ENCODE assay signal across 9 cellular contexts in the genomic region with DNA sequence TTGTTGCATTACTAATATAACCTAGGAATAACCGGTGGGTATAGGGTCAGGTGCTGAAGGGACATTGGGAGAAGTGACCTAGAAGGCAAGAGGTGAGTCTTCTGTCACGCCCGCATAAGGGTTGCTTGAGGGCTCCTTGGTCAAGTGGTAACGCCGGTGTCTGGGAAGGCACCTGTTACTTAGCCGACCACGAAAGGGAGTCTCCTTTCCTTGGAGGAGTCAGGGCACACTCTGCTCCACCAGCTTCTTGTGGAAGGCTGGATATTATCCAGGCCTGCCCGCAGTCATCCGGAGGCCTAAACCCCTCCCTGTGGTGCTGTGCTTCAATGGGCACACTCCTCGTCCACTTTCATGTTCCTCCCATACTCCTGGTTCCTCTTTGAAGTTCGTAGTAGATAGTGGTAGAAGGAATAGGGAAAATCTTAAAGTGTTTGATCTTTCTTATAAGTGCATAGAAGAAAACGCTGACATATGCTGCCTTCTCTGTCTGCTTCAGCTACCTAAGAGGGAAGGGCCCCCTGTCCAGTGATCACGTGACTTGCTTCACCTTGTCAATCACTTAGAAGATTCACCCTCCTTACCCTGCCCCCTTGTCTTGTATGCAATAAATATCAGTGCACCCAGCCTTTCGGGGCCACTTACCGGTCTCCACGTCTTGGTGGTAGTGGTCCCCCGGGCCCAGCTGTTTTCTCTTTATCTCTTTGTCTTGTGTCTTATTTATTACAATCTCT. TPM values are rescaled to one million over a fixed set of nuclear protein-coding genes. Genes with fewer than 3 reads are reported as not detected.
A peak's percentile ranks its signal among the peaks of the same experiment; 100 is the strongest.
DNase-seq lines count a peak whose midpoint lies in the region; ATAC-seq, FAIRE-seq and TF ChIP-seq lines count a peak whose summit lies in the region.
"Not testable (repeated sequence)": the region's sequence is repeated elsewhere in the genome, so short reads cannot be mapped to it uniquely, and the experiment has no call there.
"Had no signal": no experiment of that assay in that cellular context is flagged by ENCODE, and none has a peak within 500 bp of the region (broad histone marks: within the 10 kb centered on the region; RNA-seq: fewer than 3 reads in every experiment).

No MANE protein-coding gene starts in this region.

- H3K4me2 ChIP-seq in BLaER1 treated with 17β-estradiol and CSF1 and Interleukin-3, amounts not matched to agents 10 nM and 100 nM = peak overlapping the region; percentile 71 to 98 (median 89)
- H3K4me2 ChIP-seq in astrocyte (ENCODE audit: low read length) = not testable (repeated sequence)

- H3K4me1 Mint-ChIP-seq in astrocyte (ENCODE audit: low read depth, unreplicated experiment) (peaks cover 14% of the 10 kb centered on the region), mesothelial cell of epicardium (peaks cover 29% of the 10 kb centered on the region)

- not testable (repeated sequence) for ATAC-seq in heart right ventricle

- peak overlapping the region in 7 of 10 experiments; percentile 19 to 56 (median 39); a peak in 9 of 20 replicates for H3K4me3 ChIP-seq in BLaER1 treated with 17β-estradiol and CSF1 and Interleukin-3, amounts not matched to agents 10 nM and 100 nM
- not testable (repeated sequence) for H3K4me3 ChIP-seq in astrocyte (ENCODE audit: insufficient read depth, low read depth, low read length); dorsolateral prefrontal cortex; ovary; skeletal muscle tissue (ENCODE audit: low read length in 3 of 3); transverse colon
- peak overlapping the region in 2 of 10 donors; percentile 5 to 23 for H3K4me3 ChIP-seq in heart right ventricle

- not testable (repeated sequence) for H3K36me3 Mint-ChIP-seq in astrocyte (ENCODE audit: low read depth, unreplicated experiment); mesothelial cell of epicardium

- TF ChIP-seq EP300 in ovary (IDR thresholded peaks at IDR 0.05); transverse colon (IDR thresholded peaks at IDR 0.05; ENCODE audit: low read depth): not testable (repeated sequence)

- peaks cover 0 to 42% (median 0%) of the 10 kb centered on the region in 11 experiments; a peak in 6 of 22 replicates for H4K20me1 ChIP-seq in BLaER1 treated with 17β-estradiol and CSF1 and Interleukin-3, amounts not matched to agents 10 nM and 100 nM
- H4K20me1 ChIP-seq in astrocyte (ENCODE audit: insufficient read depth, low read length) = not testable (repeated sequence)

- peak overlapping the region in 10 of 11 experiments; percentile 46 to 86 (median 80); a peak in 18 of 22 replicates for H3K27ac ChIP-seq in BLaER1 treated with 17β-estradiol and CSF1 and Interleukin-3, amounts not matched to agents 10 nM and 100 nM
- not testable (repeated sequence) for H3K27ac ChIP-seq in astrocyte (ENCODE audit: low read depth, low read length)
- H3K27ac ChIP-seq in dorsolateral prefrontal cortex = peak overlapping the region in 37 of 59 donors; percentile 1 to 98 (median 94)
- peak overlapping the region in 9 of 10 donors; percentile 86 to 99 (median 92) for H3K27ac ChIP-seq in heart right ventricle
- peak overlapping the region; percentile 68 to 86 for H3K27ac ChIP-seq in ovary
- H3K27ac ChIP-seq in skeletal muscle tissue (ENCODE audit: low read depth, low read length) = peak overlapping the region; percentile 62
- peak overlapping the region; percentile 86 to 94 (median 90) for H3K27ac ChIP-seq in transverse colon

- H3K4me3 Mint-ChIP-seq in astrocyte (ENCODE audit: unreplicated experiment); mesothelial cell of epicardium: not testable (repeated sequence)

- not testable (repeated sequence) for H3K79me2 ChIP-seq in astrocyte (ENCODE audit: insufficient read depth, low read length)

- not testable (repeated sequence) for DNase-seq in astrocyte (ENCODE audit: low read depth); dorsolateral prefrontal cortex; heart right ventricle; mesothelial cell of epicardium (ENCODE audit: low spot score in 2 of 2, unreplicated experiment in 2 of 2); transverse colon
- peak in 1 of 5 donors; percentile 21 for DNase-seq in ovary

- not testable (repeated sequence) for H3K27me3 Mint-ChIP-seq in astrocyte (ENCODE audit: low read depth, unreplicated experiment); mesothelial cell of epicardium (ENCODE audit: low read depth)

- TF ChIP-seq CTCF in astrocyte (IDR thresholded peaks at IDR 0.05; ENCODE audit: insufficient read depth, low read depth, low read length); dorsolateral prefrontal cortex (IDR thresholded peaks at IDR 0.05 in 54 of 56, conservative IDR thresholded peaks at IDR 0.05 in 2 of 56; ENCODE audit: low read depth in 1 of 56, partially characterized antibody in 56 of 56); heart right ventricle (IDR thresholded peaks at IDR 0.05); mesothelial cell of epicardium (IDR thresholded peaks at IDR 0.05; ENCODE audit: unreplicated experiment); ovary (IDR thresholded peaks at IDR 0.05); transverse colon (IDR thresholded peaks at IDR 0.05): not testable (repeated sequence)

- peaks cover 6 to 62% (median 39%) of the 10 kb centered on the region in 11 experiments; a peak in 21 of 22 replicates for H3K36me3 ChIP-seq in BLaER1 treated with 17β-estradiol and CSF1 and Interleukin-3, amounts not matched to agents 10 nM and 100 nM
- H3K36me3 ChIP-seq in astrocyte (ENCODE audit: insufficient read depth, low read length); ovary; skeletal muscle tissue (ENCODE audit: control insufficient read depth in 3 of 3, insufficient read depth in 3 of 3, low read length in 3 of 3); transverse colon: not testable (repeated sequence)
- peaks cover 0 to 50% (median 0%) of the 10 kb centered on the region in 9 donors for H3K36me3 ChIP-seq in heart right ventricle

- not testable (repeated sequence) for H3K27me3 ChIP-seq in BLaER1 treated with 17β-estradiol and CSF1 and Interleukin-3, amounts not matched to agents 10 nM and 100 nM; astrocyte (ENCODE audit: insufficient read depth, low read length); dorsolateral prefrontal cortex; heart right ventricle; ovary; skeletal muscle tissue (ENCODE audit: control insufficient read depth in 3 of 3, insufficient read depth in 3 of 3, low read length in 3 of 3); transverse colon

- not testable (repeated sequence) for H3K9me3 Mint-ChIP-seq in astrocyte (ENCODE audit: unreplicated experiment); mesothelial cell of epicardium

- WGBS in heart right ventricle, 2 donors = 50 to 60% methylated on average over 17 of the region's 17 CpGs
- 71 to 83% (median 81%) methylated on average over 17 of the region's 17 CpGs for WGBS in ovary, 3 donors
- 76 to 83% methylated on average over 3 to 17 of the region's 17 CpGs for WGBS in transverse colon (ENCODE audit: low coverage in 1 of 2), 2 donors

- H3K4me1 ChIP-seq in BLaER1 treated with 17β-estradiol and CSF1 and Interleukin-3, amounts not matched to agents 10 nM and 100 nM = peaks cover 47 to 68% (median 65%) of the 10 kb centered on the region in 10 experiments
- H3K4me1 ChIP-seq in astrocyte (ENCODE audit: insufficient read depth, low read length) = peaks cover 19% of the 10 kb centered on the region
- H3K4me1 ChIP-seq in heart right ventricle = peaks cover 35 to 97% (median 63%) of the 10 kb centered on the region in 9 donors
- peaks cover 30% of the 10 kb centered on the region for H3K4me1 ChIP-seq in ovary (ENCODE audit: insufficient read depth)
- H3K4me1 ChIP-seq in skeletal muscle tissue (ENCODE audit: control insufficient read depth in 3 of 3, insufficient read depth in 3 of 3, low read length in 3 of 3) = peaks cover 36 to 49% (median 43%) of the 10 kb centered on the region in 3 donors
- peaks cover 33 to 58% (median 38%) of the 10 kb centered on the region in 4 donors for H3K4me1 ChIP-seq in transverse colon

- H3K9ac ChIP-seq in BLaER1 treated with 17β-estradiol and CSF1 and Interleukin-3, amounts not matched to agents 10 nM and 100 nM = peak overlapping the region in 8 of 11 experiments; percentile 57 to 77 (median 72); a peak in 16 of 22 replicates
- H3K9ac ChIP-seq in astrocyte (ENCODE audit: low read length); skeletal muscle tissue (ENCODE audit: low read depth in 1 of 3, low read length in 3 of 3): not testable (repeated sequence)

- H3K27ac Mint-ChIP-seq in astrocyte (ENCODE audit: unreplicated experiment) (peak overlapping the region; percentile 26), mesothelial cell of epicardium (peak overlapping the region; percentile 83)

- in situ Hi-C loops in transverse colon (cut with MboI; ENCODE audit: low pct_ligation_motif_present in 1 of 4, low pct_unique_long_range_greater_than_20kb in 1 of 4, low sequenced_read_pairs in 3 of 4) = not testable (repeated sequence)

- intact Hi-C loops in dorsolateral prefrontal cortex (cut with DNase I) (loop anchor here in 1 of 2 donors (2.0 kb wide), 1 partner anchor 15 kb away; no protein-coding TSS in a partner anchor), ovary (cut with DNase I) (loop anchor here in 1 of 4 donors (5.0 kb wide), 1 partner anchor 35 kb away; no protein-coding TSS in a partner anchor), transverse colon (cut with DNase I; ENCODE audit: low total_unique reads) (loop anchor here (5.0 kb wide), 1 partner anchor 100 kb away; no protein-coding TSS in a partner anchor)
- intact Hi-C loops in heart right ventricle (cut with DNase I) = not testable (repeated sequence)

- not testable (repeated sequence) for H2AFZ ChIP-seq in astrocyte (ENCODE audit: low read depth, low read length)

- TF ChIP-seq POLR2A in ovary (IDR thresholded peaks at IDR 0.05); transverse colon (IDR thresholded peaks at IDR 0.05): not testable (repeated sequence)

- peaks cover 27 to 43% (median 35%) of the 10 kb centered on the region in 11 experiments for H3K9me3 ChIP-seq in BLaER1 treated with 17β-estradiol and CSF1 and Interleukin-3, amounts not matched to agents 10 nM and 100 nM (replicated peaks in 1 of 11)
- H3K9me3 ChIP-seq in astrocyte (ENCODE audit: insufficient read depth, low read depth, low read length) = peaks cover 11% of the 10 kb centered on the region
- peaks cover 0 to 14% (median 0%) of the 10 kb centered on the region in 11 donors for H3K9me3 ChIP-seq in heart right ventricle
- H3K9me3 ChIP-seq in ovary; skeletal muscle tissue (ENCODE audit: control insufficient read depth in 3 of 3, low read length in 3 of 3); transverse colon: not testable (repeated sequence)

- FAIRE-seq in astrocyte (lab: Jason Lieb, UNC) = not testable (repeated sequence)

RNA-seq across cellular contexts. Expression of a gene that starts 16.6 kb away (rescaled TPM):
- total RNA-seq in astrocyte (7.5 and 9.8 TPM in 2 replicates), dorsolateral prefrontal cortex (10 to 100 TPM in 115 of 120 experiments, 1 to 10 TPM in 5; 8.3 to 21.9 (median 13.9) TPM), heart right ventricle (10 to 100 TPM; 14.4 to 45.8 (median 21.6) TPM), mesothelial cell of epicardium (10.9 to 11.8 TPM (median 11.7 TPM) in 3 replicates), ovary (10 to 100 TPM; 15.0 to 75.1 (median 36.3) TPM), skeletal muscle tissue (23.0 TPM), transverse colon (100 to 1,000 TPM in 2 of 4 donors, 10 to 100 TPM in 2; 74.6 to 168 (median 94.5) TPM)
- polyA plus RNA-seq in heart right ventricle (10 to 100 TPM; 16.7 to 29.1 TPM), ovary (10 to 100 TPM; 24.2 to 39.0 TPM)
- polyA plus RNA-seq: CD8-positive, alpha-beta memory T cell had no signal
